26 cellular contexts compared by ENCODE assay signal in genomic region chr9:72600671-72601070, GRCh38.
"Had no signal": no experiment of that assay in that cellular context is flagged by ENCODE, and none has a peak within 500 bp of the region (broad histone marks: within the 10 kb centered on the region; RNA-seq: fewer than 3 reads in every experiment).

No MANE protein-coding gene starts in this region.

- H3K4me3 Mint-ChIP-seq: activated naive CD8-positive, alpha-beta T cell; activated T-cell treated with anti-CD3 and anti-CD28 coated beads, Interleukin-2, amount 50 U/mL, for 24 hours; endodermal cell; immature natural killer cell; naive thymus-derived CD4-positive, alpha-beta T cell; neural crest cell had no signal

- H3K4me1 Mint-ChIP-seq: endodermal cell, immature natural killer cell had no signal

- H3K27ac Mint-ChIP-seq: activated naive CD8-positive, alpha-beta T cell; activated T-cell treated with anti-CD3 and anti-CD28 coated beads, Interleukin-2, amount 50 U/mL, for 24 hours; activated T-helper 2 cell treated with anti-CD3 and anti-CD28 coated beads, Interferon-gamma antibody, Interleukin-2, Interleukin-4, amounts not matched to agents 10 μg/mL and 5 μg/mL and 100 μg/mL, durations not matched to agents 14 hours and 24 hours and 36 hours; endodermal cell; naive thymus-derived CD4-positive, alpha-beta T cell; progenitor cell of endocrine pancreas had no signal

- H3K9me3 Mint-ChIP-seq: activated T-cell treated with anti-CD3 and anti-CD28 coated beads, Interleukin-2, amount 50 U/mL, for 24 hours; activated T-helper 2 cell treated with anti-CD3 and anti-CD28 coated beads, Interferon-gamma antibody, Interleukin-2, Interleukin-4, amounts not matched to agents 10 μg/mL and 5 μg/mL and 100 μg/mL, durations not matched to agents 14 hours and 24 hours and 36 hours; endodermal cell; immature natural killer cell; naive thymus-derived CD4-positive, alpha-beta T cell; neural crest cell had no signal

- H3K4me3 ChIP-seq: adrenal gland, ascending aorta, breast epithelium, esophagus squamous epithelium, lower lobe of right lung, tibial artery had no signal

- H3K27me3 Mint-ChIP-seq: activated naive CD8-positive, alpha-beta T cell; activated T-cell treated with anti-CD3 and anti-CD28 coated beads, Interleukin-2, amount 50 U/mL, for 24 hours; progenitor cell of endocrine pancreas had no signal

- H3K36me3 Mint-ChIP-seq: activated naive CD8-positive, alpha-beta T cell; immature natural killer cell; naive thymus-derived CD4-positive, alpha-beta T cell had no signal

- H3K9me3 ChIP-seq: adrenal gland, ascending aorta, breast epithelium, esophagus squamous epithelium, lower lobe of right lung, tibial artery had no signal

- H3K27me3 ChIP-seq: adrenal gland, ascending aorta, breast epithelium, esophagus squamous epithelium, tibial artery had no signal

- FAIRE-seq: urothelium cell line had no signal

- DNase-seq: activated CD4-positive, alpha-beta T cell treated with anti-CD3 and anti-CD28 coated beads for 1 hour; activated CD4-positive, alpha-beta T cell treated with anti-CD3 and anti-CD28 coated beads, Interleukin-2, amount 50 U/mL, for 1 hour; activated naive CD4-positive, alpha-beta T cell; activated T-cell treated with anti-CD3 and anti-CD28 coated beads, Interleukin-2, amount 50 U/mL, for 24 hours; adrenal gland; cortex of kidney; endodermal cell; esophagus squamous epithelium; foreskin fibroblast; immature natural killer cell; lower lobe of right lung; naive thymus-derived CD4-positive, alpha-beta T cell; occipital lobe; retina; stimulated activated CD4-positive, alpha-beta T cell treated with anti-CD3 and anti-CD28 coated beads, Interleukin-4, amount 100 ng/mL, for 24 hours; stimulated activated naive CD4-positive, alpha-beta T cell treated with Interleukin-2 at 50 U/mL for 16 hours; tibial artery had no signal

- H3K27ac ChIP-seq: adrenal gland, ascending aorta, breast epithelium, esophagus squamous epithelium, lower lobe of right lung, tibial artery, VCaP had no signal

- H3K4me1 ChIP-seq: adrenal gland, breast epithelium, esophagus squamous epithelium, lower lobe of right lung had no signal

- ATAC-seq: left lobe of liver; naive thymus-derived CD4-positive, alpha-beta T cell had no signal

- H3K36me3 ChIP-seq: adrenal gland, ascending aorta, breast epithelium, esophagus squamous epithelium, lower lobe of right lung, tibial artery had no signal
